18 cellular contexts compared by ENCODE assay signal in genomic region chr16:11121909-11122692, GRCh38.
DNase-seq lines count a peak whose midpoint lies in the region; ATAC-seq and TF ChIP-seq lines count a peak whose summit lies in the region.
"Had no signal": no experiment of that assay in that cellular context is flagged by ENCODE, and none has a peak within 500 bp of the region (broad histone marks: within the 10 kb centered on the region; RNA-seq: fewer than 3 reads in every experiment).

No MANE protein-coding gene starts in this region.

- TF ChIP-seq CTCF in right atrium auricular region (IDR thresholded peaks at IDR 0.05) (no peak), gastrocnemius medialis (IDR thresholded peaks at IDR 0.05 in 4 of 5, conservative IDR thresholded peaks at IDR 0.05 in 1 of 5) (no peak)

- H3K4me3 Mint-ChIP-seq in central memory CD8-positive, alpha-beta T cell, result no peak overlapping the region
- H3K4me3 Mint-ChIP-seq: activated B cell treated with CpG ODN at 0.5 μM for 24 hours; activated naive CD4-positive, alpha-beta T cell treated with anti-CD3 and anti-CD28 coated beads, Interleukin-2, amount 10 ng/mL, durations not matched to agents 7 days and 5 days; GM23338 had no signal

- no peaks in the 10 kb centered on the region for H3K27me3 Mint-ChIP-seq in central memory CD8-positive, alpha-beta T cell
- H3K27me3 Mint-ChIP-seq: activated B cell treated with CpG ODN at 0.5 μM for 24 hours; activated naive CD4-positive, alpha-beta T cell treated with anti-CD3 and anti-CD28 coated beads, Interleukin-2, amount 10 ng/mL, durations not matched to agents 7 days and 5 days had no signal

- H3K4me3 ChIP-seq in right atrium auricular region (no peak overlapping the region), gastrocnemius medialis (no peak overlapping the region)
- H3K4me3 ChIP-seq: breast epithelium, GM23338, Peyer's patch, right lobe of liver had no signal

- intact Hi-C loops in Right ventricle myocardium inferior (cut with DNase I) (no loop called here), gastrocnemius medialis (cut with DNase I; ENCODE audit: low total_unique reads) (no loop called here)

- H3K36me3 ChIP-seq in right atrium auricular region (peaks cover 42% of the 10 kb centered on the region), gastrocnemius medialis (peaks cover 0 to 27% of the 10 kb centered on the region in 2 donors)
- H3K36me3 ChIP-seq: breast epithelium had no signal

- DNase-seq in Right ventricle myocardium inferior (ENCODE audit: missing footprints), result no peak
- no peak for DNase-seq in right atrium auricular region (ENCODE audit: low spot score)
- peak; percentile 69 for DNase-seq in OCI-M1 (lab: John Stamatoyannopoulos, UW)
- no peak for DNase-seq in central memory CD8-positive, alpha-beta T cell (ENCODE audit: low spot score in 2 of 2)
- DNase-seq in gastrocnemius medialis, result no peak
- no peak for DNase-seq in stimulated activated CD8-positive, alpha-beta memory T cell treated with anti-CD3 and anti-CD28 coated beads, Interleukin-4, amount 100 ng/mL, for 48 hours
- DNase-seq: activated B cell treated with CpG ODN at 0.5 μM for 24 hours; activated naive CD4-positive, alpha-beta T cell treated with anti-CD3 and anti-CD28 coated beads, Interleukin-2, amount 10 ng/mL, durations not matched to agents 7 days and 5 days; islet precursor cell; NCI-H187 treated with DMSO at 0.1 percent for 48 hours; NCI-H526; nucleus accumbens; right lobe of liver had no signal

- peak; percentile 42 for ATAC-seq in Right ventricle myocardium inferior
- no peak for ATAC-seq in central memory CD8-positive, alpha-beta T cell (replicated peaks; ENCODE audit: extremely low read depth, poor library complexity, severe bottlenecking)
- peak; percentile 52 to 56 for ATAC-seq in gastrocnemius medialis
- no peak for ATAC-seq in GM18498 (IDR thresholded peaks at IDR 0.05; ENCODE audit: unreplicated experiment)
- no peak for ATAC-seq in HG02678 (IDR thresholded peaks at IDR 0.05; ENCODE audit: unreplicated experiment)
- ATAC-seq: GM23338, right lobe of liver had no signal

- H3K4me1 ChIP-seq in right atrium auricular region, result no peaks in the 10 kb centered on the region
- peaks cover 8 to 10% of the 10 kb centered on the region in 2 donors for H3K4me1 ChIP-seq in gastrocnemius medialis
- H3K4me1 ChIP-seq: breast epithelium, Peyer's patch, right lobe of liver had no signal

- in situ Hi-C loops in gastrocnemius medialis (cut with MboI; ENCODE audit: low sequenced_read_pairs in 4 of 4), result no loop called here

- H3K27me3 ChIP-seq in right atrium auricular region (no peaks in the 10 kb centered on the region), gastrocnemius medialis (no peaks in the 10 kb centered on the region)
- H3K27me3 ChIP-seq: breast epithelium, Peyer's patch, right lobe of liver had no signal

- H3K9me3 ChIP-seq in right atrium auricular region, result no peaks in the 10 kb centered on the region
- no peaks in the 10 kb centered on the region for H3K9me3 ChIP-seq in gastrocnemius medialis
- H3K9me3 ChIP-seq: breast epithelium, Peyer's patch, right lobe of liver had no signal

- no peaks in the 10 kb centered on the region for H3K9me3 Mint-ChIP-seq in central memory CD8-positive, alpha-beta T cell
- H3K9me3 Mint-ChIP-seq: activated B cell treated with CpG ODN at 0.5 μM for 24 hours; activated naive CD4-positive, alpha-beta T cell treated with anti-CD3 and anti-CD28 coated beads, Interleukin-2, amount 10 ng/mL, durations not matched to agents 7 days and 5 days; GM23338 had no signal

- TF ChIP-seq POLR2A in gastrocnemius medialis (IDR thresholded peaks at IDR 0.05), result no peak

- peak overlapping the region; percentile 69 for H3K27ac Mint-ChIP-seq in central memory CD8-positive, alpha-beta T cell (ENCODE audit: low read depth)
- H3K27ac Mint-ChIP-seq: activated B cell treated with CpG ODN at 0.5 μM for 24 hours; activated naive CD4-positive, alpha-beta T cell treated with anti-CD3 and anti-CD28 coated beads, Interleukin-2, amount 10 ng/mL, durations not matched to agents 7 days and 5 days; GM23338 had no signal

- peaks cover 26% of the 10 kb centered on the region for H3K36me3 Mint-ChIP-seq in central memory CD8-positive, alpha-beta T cell (ENCODE audit: insufficient read depth)

- H3K27ac ChIP-seq in right atrium auricular region, result no peak overlapping the region
- peak overlapping the region in 2 of 4 donors; percentile 25 to 53 for H3K27ac ChIP-seq in gastrocnemius medialis
- H3K27ac ChIP-seq: breast epithelium, Peyer's patch, right lobe of liver had no signal

- H3K4me1 Mint-ChIP-seq in central memory CD8-positive, alpha-beta T cell, result peaks cover 15% of the 10 kb centered on the region
- H3K4me1 Mint-ChIP-seq: GM23338 had no signal

Comparison
In these comparisons a context has a peak if more than half of its experiments do, and no peak if none do; other contexts are left out.
1. ATAC-seq: peak in Right ventricle myocardium inferior (single experiment) and gastrocnemius medialis (2 of 2); none in central memory CD8-positive, alpha-beta T cell (single experiment), GM18498 (single experiment) and HG02678 (single experiment).